Comparison of ENCODE assay signal across 8 cellular contexts in genomic region chr17:45894022-45894784, GRCh38.
DNase-seq lines count a peak whose midpoint lies in the region; ATAC-seq and TF ChIP-seq lines count a peak whose summit lies in the region.

TSS of gene MAPT (plus strand) at chr17:45894554. CDS start at chr17:45962338, 67,784 bp downstream.

- peak; percentile 74 for ATAC-seq in HG03066 (IDR thresholded peaks at IDR 0.05; ENCODE audit: low read depth, unreplicated experiment)
- ATAC-seq in activated CD4-positive, CD25-positive, alpha-beta regulatory T cell treated with anti-CD3 and anti-CD28 coated beads, Interleukin-2, amount 50 U/mL, for 24 hours: peak; percentile 82 to 88
- no peak for ATAC-seq in GM21367 (IDR thresholded peaks at IDR 0.05; ENCODE audit: unreplicated experiment)

- H3K27me3 ChIP-seq in GM06990 (replicated peaks; ENCODE audit: control insufficient read depth, insufficient read depth, low read length): peaks cover 1% of the 10 kb centered on the region; the same call in 1 of the 2 replicates

- H3K36me3 ChIP-seq in GM06990 (ENCODE audit: control insufficient read depth, insufficient read depth, low read length): no peaks in the 10 kb centered on the region

- TF ChIP-seq CTCF in GM06990 (IDR thresholded peaks at IDR 0.05; ENCODE audit: insufficient read depth, low read length, poor library complexity, severe bottlenecking): peak; percentile 48

- DNase-seq in GM06990 (ENCODE audit: extremely low read depth, insufficient read length) (peak; percentile 89), NCI-H2196 treated with DMSO at 0.1 percent for 48 hours (lab: John Stamatoyannopoulos, UW; ENCODE audit: unreplicated experiment) (peak; percentile 89), cerebellar cortex (ENCODE audit: low spot score) (peak; percentile 91), iris pigment epithelial cell (ENCODE audit: low read depth) (peak; percentile 87), smooth muscle cell of the brain vasculature (ENCODE audit: low read depth, low spot score) (peak; percentile 51)

- peak within 1 kb of the TSS; percentile 58 for H3K4me3 ChIP-seq in GM06990 (replicated peaks; ENCODE audit: low read depth, low read length)
